ENCODE assay signal across 11 cellular contexts in genomic region chr7:117731455-117731854, GRCh38.
DNase-seq lines count a peak whose midpoint lies in the region; ATAC-seq lines count a peak whose summit lies in the region.
"Had no signal": no experiment of that assay in that cellular context is flagged by ENCODE, and none has a peak within 500 bp of the region (broad histone marks: within the 10 kb centered on the region; RNA-seq: fewer than 3 reads in every experiment).

No MANE protein-coding gene starts in this region.

- H3K27ac Mint-ChIP-seq in naive thymus-derived CD4-positive, alpha-beta T cell, result no peak overlapping the region
- no peak overlapping the region for H3K27ac Mint-ChIP-seq in T-helper 17 cell
- H3K27ac Mint-ChIP-seq: activated B cell treated with CpG ODN at 0.5 μM for 24 hours had no signal

- no peak overlapping the region for H3K4me3 Mint-ChIP-seq in naive thymus-derived CD4-positive, alpha-beta T cell
- H3K4me3 Mint-ChIP-seq in T-helper 17 cell, result no peak overlapping the region
- H3K4me3 Mint-ChIP-seq: activated B cell treated with CpG ODN at 0.5 μM for 24 hours had no signal

- no peak overlapping the region for H3K27ac ChIP-seq in naive thymus-derived CD4-positive, alpha-beta T cell (ENCODE audit: low read depth, low read length)
- H3K27ac ChIP-seq: 22Rv1, HL-60 had no signal

- intact Hi-C loops in naive thymus-derived CD4-positive, alpha-beta T cell (cut with micrococcal nuclease), result no loop called here

- DNase-seq in DMS53 (lab: John Stamatoyannopoulos, UW) (peak; percentile 73), DMS53 treated with DMSO at 0.1 percent for 48 hours (lab: John Stamatoyannopoulos, UW; ENCODE audit: unreplicated experiment) (no peak), KBM-7 (peak; percentile 69), epidermal melanocyte (ENCODE audit: insufficient read length, low spot score) (no peak), T-helper 17 cell (no peak)
- peak in 1 of 9 donors; percentile 30 for DNase-seq in naive thymus-derived CD4-positive, alpha-beta T cell
- DNase-seq in NK-92 treated with Interleukin-12 subunit alpha and Interleukin-12 subunit beta, amount 100 ng/mL, for 24 hours (lab: John Stamatoyannopoulos, UW), result no peak
- DNase-seq: activated B cell treated with CpG ODN at 0.5 μM for 24 hours had no signal

- H3K9me3 Mint-ChIP-seq in naive thymus-derived CD4-positive, alpha-beta T cell, result peaks cover 0 to 2% (median 0%) of the 10 kb centered on the region in 11 donors
- H3K9me3 Mint-ChIP-seq: activated B cell treated with CpG ODN at 0.5 μM for 24 hours had no signal

- CTCF ChIA-PET in naive thymus-derived CD4-positive, alpha-beta T cell (lab: Charles Lee), result no interaction called here

- H3K36me3 Mint-ChIP-seq in naive thymus-derived CD4-positive, alpha-beta T cell, result no peaks in the 10 kb centered on the region
- H3K36me3 Mint-ChIP-seq in T-helper 17 cell (ENCODE audit: low read depth), result no peaks in the 10 kb centered on the region

- H3K9me3 ChIP-seq in naive thymus-derived CD4-positive, alpha-beta T cell (ENCODE audit: control insufficient read depth in 2 of 3, low read length in 3 of 3), result no peaks in the 10 kb centered on the region
- H3K9me3 ChIP-seq in T-helper 17 cell (ENCODE audit: control insufficient read depth, low read length, poor library complexity, severe bottlenecking), result no peaks in the 10 kb centered on the region

- POLR2A ChIA-PET in naive thymus-derived CD4-positive, alpha-beta T cell (lab: Charles Lee), result no interaction called here

- no peak overlapping the region for H3K4me3 ChIP-seq in naive thymus-derived CD4-positive, alpha-beta T cell (ENCODE audit: low read length)

- no peaks in the 10 kb centered on the region for H3K27me3 ChIP-seq in naive thymus-derived CD4-positive, alpha-beta T cell (ENCODE audit: control insufficient read depth in 2 of 2, insufficient read depth in 2 of 2, low read length in 2 of 2)

- no peaks in the 10 kb centered on the region for H3K36me3 ChIP-seq in naive thymus-derived CD4-positive, alpha-beta T cell (ENCODE audit: control insufficient read depth in 2 of 3, insufficient read depth in 3 of 3, low read length in 3 of 3)

- in situ Hi-C loops in KBM-7 (cut with MboI; ENCODE audit: low pct_unique_long_range_greater_than_20kb, low sequenced_read_pairs), result no loop called here

- ATAC-seq in GM21786 (IDR thresholded peaks at IDR 0.05; ENCODE audit: unreplicated experiment), result peak; percentile 87
- ATAC-seq in naive thymus-derived CD4-positive, alpha-beta T cell, result peak; percentile 32
- no peak for ATAC-seq in T-helper 17 cell

- no peaks in the 10 kb centered on the region for H3K4me1 ChIP-seq in naive thymus-derived CD4-positive, alpha-beta T cell (ENCODE audit: control insufficient read depth in 2 of 2, insufficient read depth in 2 of 2, low read length in 2 of 2)

- H3K4me1 Mint-ChIP-seq in naive thymus-derived CD4-positive, alpha-beta T cell, result peaks cover 0 to 6% (median 0%) of the 10 kb centered on the region in 7 donors
- H3K4me1 Mint-ChIP-seq in T-helper 17 cell, result no peaks in the 10 kb centered on the region
- H3K4me1 Mint-ChIP-seq: activated B cell treated with CpG ODN at 0.5 μM for 24 hours had no signal

- peaks cover 5 to 29% (median 20%) of the 10 kb centered on the region in 5 donors for H3K27me3 Mint-ChIP-seq in naive thymus-derived CD4-positive, alpha-beta T cell
- peaks cover 43% of the 10 kb centered on the region for H3K27me3 Mint-ChIP-seq in T-helper 17 cell

Comparison
In these comparisons a context has a peak if more than half of its experiments do, and no peak if none do; other contexts are left out.
1. DNase-seq: peak in DMS53 (single experiment) and KBM-7 (single experiment); none in DMS53 treated with DMSO at 0.1 percent for 48 hours (single experiment), NK-92 treated with Interleukin-12 subunit alpha and Interleukin-12 subunit beta, amount 100 ng/mL, for 24 hours (single experiment), epidermal melanocyte (single experiment) and T-helper 17 cell (0 of 3).